Comparison of ENCODE assay signal across 8 cellular contexts in the genomic region with DNA sequence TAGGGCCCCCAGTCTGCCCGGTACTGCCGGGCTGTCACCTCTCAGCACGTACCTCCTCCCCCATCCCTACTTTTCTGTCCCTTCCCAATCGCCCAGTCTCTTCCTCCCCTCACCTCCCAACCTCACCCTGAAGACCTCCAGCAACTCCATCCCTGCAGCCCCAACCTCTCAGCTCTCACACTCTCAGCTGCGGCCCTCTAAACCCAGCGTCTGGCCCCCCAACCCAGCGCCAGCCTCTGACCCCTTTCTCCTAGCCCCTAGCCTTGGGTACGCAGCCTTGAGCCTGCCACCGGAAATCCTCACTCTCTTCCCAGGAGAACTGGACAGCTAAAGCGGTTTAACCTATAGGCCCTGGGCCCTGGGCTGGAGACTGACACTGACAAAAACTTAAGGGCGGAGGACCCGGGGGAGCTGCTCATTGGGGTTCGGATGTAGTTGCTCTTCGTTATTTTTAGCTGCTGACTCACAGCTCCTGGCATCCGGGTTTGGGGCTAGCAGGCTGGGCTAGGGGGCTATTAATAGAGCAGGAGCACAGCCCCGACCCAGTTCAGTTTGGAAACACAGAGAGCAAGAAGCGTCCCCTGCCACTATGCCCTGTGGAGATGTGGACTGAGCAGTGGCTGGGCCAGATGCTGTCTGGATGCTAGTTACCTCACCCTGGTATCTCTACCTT. TPM values are rescaled to one million over a fixed set of nuclear protein-coding genes. Genes with fewer than 3 reads are reported as not detected.
A peak's percentile ranks its signal among the peaks of the same experiment; 100 is the strongest.
DNase-seq lines count a peak whose midpoint lies in the region; ATAC-seq and TF ChIP-seq lines count a peak whose summit lies in the region.

No MANE protein-coding gene starts in this region.

- WGBS in prostate gland: 32% methylated on average over 17 of the region's 17 CpGs

- ATAC-seq in GM19463 (IDR thresholded peaks at IDR 0.05; ENCODE audit: unreplicated experiment) (peak; percentile 0), GM18907 (IDR thresholded peaks at IDR 0.05; ENCODE audit: unreplicated experiment) (no peak)

- no peaks in the 10 kb centered on the region for H3K36me3 ChIP-seq in SJSA1
- H3K36me3 ChIP-seq in prostate gland: no peaks in the 10 kb centered on the region

- H3K4me1 ChIP-seq in SJSA1 (replicated peaks) (peaks cover 18% of the 10 kb centered on the region), prostate gland (replicated peaks) (no peaks in the 10 kb centered on the region)

- no peak for TF ChIP-seq POLR2A in prostate gland (IDR thresholded peaks at IDR 0.05)

- H3K27me3 ChIP-seq in SJSA1 (replicated peaks): no peaks in the 10 kb centered on the region
- no peaks in the 10 kb centered on the region for H3K27me3 ChIP-seq in prostate gland (replicated peaks; ENCODE audit: insufficient read depth)

- H3K4me3 ChIP-seq in SJSA1: peak overlapping the region; percentile 57
- H3K4me3 ChIP-seq in fibroblast of pulmonary artery (replicated peaks; ENCODE audit: low read depth, low read length): peak overlapping the region; percentile 77
- H3K4me3 ChIP-seq in prostate gland: peak overlapping the region; percentile 42 to 44

- no peaks in the 10 kb centered on the region for H3K9me3 ChIP-seq in SJSA1 (replicated peaks)
- H3K9me3 ChIP-seq in prostate gland: no peaks in the 10 kb centered on the region

- H3K27ac ChIP-seq in SJSA1 (peak overlapping the region; percentile 43; the same call in 1 of the 2 replicates), prostate gland (no peak overlapping the region)

- TF ChIP-seq CTCF in fibroblast of pulmonary artery (IDR thresholded peaks at IDR 0.05; ENCODE audit: low read length, missing control alignments) (no peak), prostate gland (IDR thresholded peaks at IDR 0.05) (no peak)

- intact Hi-C loops in prostate gland (cut with DNase I): loop anchor here (5.0 to 10.0 kb wide), 2 partner anchors 240 to 303 kb away; a partner anchor contains a TSS

- peak in 1 of 2 experiments; percentile 48 for DNase-seq in SJSA1 (ENCODE audit: low read depth in 1 of 2, low spot score in 2 of 2)
- peak; percentile 26 for DNase-seq in fibroblast of pulmonary artery (ENCODE audit: low read depth)
- DNase-seq in prostate gland (ENCODE audit: low spot score): no peak
- DNase-seq in NCI-H2196 treated with DMSO at 0.1 percent for 48 hours (lab: John Stamatoyannopoulos, UW; ENCODE audit: unreplicated experiment): no peak
- no peak for DNase-seq in HT-29 (ENCODE audit: low spot score)
- DNase-seq in activated gamma-delta T cell treated with Interleukin-2 at 50 U/mL for 16 hours: no peak

RNA-seq across cellular contexts. Expression of a gene that starts 9.6 kb away (rescaled TPM):
- total RNA-seq in SJSA1 (2014; rRNA removed; shearing (Covaris generic)): 16.6 and 19.4 TPM in 2 replicates
- total RNA-seq in prostate gland: 10 to 100 TPM; 11.9 to 29.1 TPM
- total RNA-seq in HT-29 (2014; rRNA removed; shearing (Covaris generic)): 40.8 and 55.6 TPM in 2 replicates

RNA-seq across cellular contexts. Expression of a gene that starts 11.9 kb away (rescaled TPM):
- total RNA-seq in SJSA1 (2014; rRNA removed; shearing (Covaris generic)): 0.05 TPM in 1 of 2 replicates, not detected in the other
- total RNA-seq in prostate gland: not detected
- not detected in 2 replicates for total RNA-seq in HT-29 (2014; rRNA removed; shearing (Covaris generic))
